In genomic region chr10:78515037-78515872, GRCh38 we compare ENCODE assay signal across 15 cellular contexts.
DNase-seq lines count a peak whose midpoint lies in the region; ATAC-seq and TF ChIP-seq lines count a peak whose summit lies in the region.
"Had no signal": no experiment of that assay in that cellular context is flagged by ENCODE, and none has a peak within 500 bp of the region (broad histone marks: within the 10 kb centered on the region; RNA-seq: fewer than 3 reads in every experiment).

No MANE protein-coding gene starts in this region.

- H4K20me1 ChIP-seq in MM.1S (ENCODE audit: insufficient read depth, low read length): no peaks in the 10 kb centered on the region

- H3K4me1 Mint-ChIP-seq in activated CD4-positive, alpha-beta T cell treated with anti-CD3 and anti-CD28 coated beads, Interleukin-2, amount 10 ng/mL, durations not matched to agents 24 days and 14 days: no peaks in the 10 kb centered on the region
- H3K4me1 Mint-ChIP-seq: GM23338 had no signal

- no peak overlapping the region for H3K4me2 ChIP-seq in MM.1S (ENCODE audit: low read depth, low read length)
- H3K4me2 ChIP-seq: GM23338 had no signal

- peak; percentile 37 for DNase-seq in activated CD4-positive, alpha-beta T cell treated with anti-CD3 and anti-CD28 coated beads, Interleukin-2, amount 10 ng/mL, durations not matched to agents 24 days and 14 days
- no peak for DNase-seq in activated CD4-positive, alpha-beta T cell treated with anti-CD3 and anti-CD28 coated beads for 48 hours
- DNase-seq in epithelial cell of prostate (ENCODE audit: low read depth, low spot score) (no peak), myocyte (ENCODE audit: low read depth) (peak; percentile 93), upper lobe of left lung (peak; percentile 16 to 17), MM.1S (no peak), DMS79 treated with DMSO at 0.1 percent for 48 hours (lab: John Stamatoyannopoulos, UW) (no peak)
- DNase-seq: 8988T; activated CD4-positive, CD25-positive, alpha-beta regulatory T cell; activated gamma-delta T cell; NCI-H1417 treated with DMSO at 0.1 percent for 48 hours; NCI-H82 had no signal

- 80 to 85% methylated on average over 10 of the region's 10 CpGs for WGBS in upper lobe of left lung, 2 donors

- no peaks in the 10 kb centered on the region for H3K79me2 ChIP-seq in MM.1S (ENCODE audit: low read length)

- H3K27ac ChIP-seq in epithelial cell of prostate (peak overlapping the region; percentile 19), upper lobe of left lung (peak overlapping the region in 1 of 4 donors; percentile 3), MM.1S (ENCODE audit: low read length) (no peak overlapping the region)
- H3K27ac ChIP-seq: cardiac muscle cell had no signal

- no peaks in the 10 kb centered on the region for H3K9me3 ChIP-seq in upper lobe of left lung
- no peaks in the 10 kb centered on the region for H3K9me3 ChIP-seq in MM.1S (replicated peaks; ENCODE audit: insufficient read depth, low read length)

- no peaks in the 10 kb centered on the region for H3K9me2 ChIP-seq in MM.1S (replicated peaks; ENCODE audit: insufficient read depth, low read length)

- no peaks in the 10 kb centered on the region for H3K27me3 Mint-ChIP-seq in activated CD4-positive, alpha-beta T cell treated with anti-CD3 and anti-CD28 coated beads, Interleukin-2, amount 10 ng/mL, durations not matched to agents 24 days and 14 days

- no peak overlapping the region for H2AFZ ChIP-seq in MM.1S (ENCODE audit: low read length)
- H2AFZ ChIP-seq: GM23338 had no signal

- H3K27me3 ChIP-seq in upper lobe of left lung (no peaks in the 10 kb centered on the region), MM.1S (replicated peaks; ENCODE audit: insufficient read depth, low read length) (no peaks in the 10 kb centered on the region)
- H3K27me3 ChIP-seq: cardiac muscle cell had no signal

- no peaks in the 10 kb centered on the region for H3K36me3 Mint-ChIP-seq in activated CD4-positive, alpha-beta T cell treated with anti-CD3 and anti-CD28 coated beads, Interleukin-2, amount 10 ng/mL, durations not matched to agents 24 days and 14 days (ENCODE audit: low read depth)

- no peaks in the 10 kb centered on the region for H3K36me3 ChIP-seq in upper lobe of left lung
- no peaks in the 10 kb centered on the region for H3K36me3 ChIP-seq in MM.1S (replicated peaks; ENCODE audit: insufficient read depth, low read length)
- H3K36me3 ChIP-seq: cardiac muscle cell had no signal

- peaks cover 0 to 2% (median 0%) of the 10 kb centered on the region in 4 donors for H3K4me1 ChIP-seq in upper lobe of left lung
- no peaks in the 10 kb centered on the region for H3K4me1 ChIP-seq in MM.1S (ENCODE audit: low read length)

- H3K9me3 Mint-ChIP-seq in activated CD4-positive, alpha-beta T cell treated with anti-CD3 and anti-CD28 coated beads, Interleukin-2, amount 10 ng/mL, durations not matched to agents 24 days and 14 days: no peaks in the 10 kb centered on the region
- H3K9me3 Mint-ChIP-seq: GM23338 had no signal

- H3K4me3 ChIP-seq in upper lobe of left lung (no peak overlapping the region), MM.1S (ENCODE audit: low read length) (no peak overlapping the region)
- H3K4me3 ChIP-seq: cardiac muscle cell, GM23338 had no signal

- no peak for TF ChIP-seq CTCF in upper lobe of left lung (IDR thresholded peaks at IDR 0.05)
- TF ChIP-seq CTCF in MM.1S (IDR thresholded peaks at IDR 0.05; ENCODE audit: low read length): no peak

- no peak for TF ChIP-seq EP300 in upper lobe of left lung (IDR thresholded peaks at IDR 0.05)

- no peak for TF ChIP-seq POLR2A in upper lobe of left lung (IDR thresholded peaks at IDR 0.05)

- H3F3A ChIP-seq in MM.1S (ENCODE audit: insufficient read depth, low read length): no peaks in the 10 kb centered on the region

- H3K9ac ChIP-seq in MM.1S (ENCODE audit: low read length): no peak overlapping the region

- ATAC-seq in upper lobe of left lung (ENCODE audit: low FRiP score in 2 of 2) (peak in 1 of 2 donors; percentile 54), GM21737 (IDR thresholded peaks at IDR 0.05; ENCODE audit: unreplicated experiment) (no peak)
- ATAC-seq: GM23338 had no signal

- H3K27ac Mint-ChIP-seq in activated CD4-positive, alpha-beta T cell treated with anti-CD3 and anti-CD28 coated beads, Interleukin-2, amount 10 ng/mL, durations not matched to agents 24 days and 14 days: no peak overlapping the region
- H3K27ac Mint-ChIP-seq: GM23338 had no signal

- no peak overlapping the region for H3K4me3 Mint-ChIP-seq in activated CD4-positive, alpha-beta T cell treated with anti-CD3 and anti-CD28 coated beads, Interleukin-2, amount 10 ng/mL, durations not matched to agents 24 days and 14 days
- H3K4me3 Mint-ChIP-seq: GM23338 had no signal

- intact Hi-C loops in activated CD4-positive, alpha-beta T cell treated with anti-CD3 and anti-CD28 coated beads, Interleukin-2, amount 10 ng/mL, durations not matched to agents 24 days and 14 days (cut with micrococcal nuclease): no loop called here

Comparison
In these comparisons a context has a peak if more than half of its experiments do, and no peak if none do; other contexts are left out.
1. DNase-seq: peak in activated CD4-positive, alpha-beta T cell treated with anti-CD3 and anti-CD28 coated beads, Interleukin-2, amount 10 ng/mL, durations not matched to agents 24 days and 14 days (single experiment), myocyte (single experiment) and upper lobe of left lung (2 of 2); none in activated CD4-positive, alpha-beta T cell treated with anti-CD3 and anti-CD28 coated beads for 48 hours (single experiment), epithelial cell of prostate (single experiment), MM.1S (single experiment) and DMS79 treated with DMSO at 0.1 percent for 48 hours (single experiment).